In the genomic region with DNA sequence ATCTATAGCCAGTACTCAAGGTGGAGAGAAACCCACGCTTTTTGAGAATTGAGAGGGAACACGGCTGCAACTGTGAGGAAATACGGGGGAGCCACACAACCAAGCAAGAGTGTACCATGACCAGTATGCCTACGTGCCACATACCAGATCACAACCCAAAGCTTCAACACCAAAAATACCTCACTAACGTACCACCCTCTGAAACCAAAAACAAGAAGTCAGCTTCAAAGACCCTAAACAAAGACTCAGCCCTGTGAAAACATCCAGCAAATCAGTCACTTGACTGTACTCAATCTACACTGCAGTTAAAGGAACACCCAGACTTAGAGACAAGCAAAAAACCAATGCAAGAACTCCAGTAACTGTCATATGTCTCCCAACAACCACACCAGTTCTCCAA, we compare ENCODE assay signal across 1 cellular context.
TF ChIP-seq lines count a peak whose summit lies in the region.

No MANE protein-coding gene starts in this region.

TF ChIP-seq in H1, 55 proteins besides CTCF, POLR2A, EP300 and RAD21:
- TF ChIP-seq BACH1 (IDR thresholded peaks at IDR 0.05; ENCODE audit: low read length) (no peak), HDAC2 (IDR thresholded peaks at IDR 0.05; ENCODE audit: borderline replicate concordance in 1 of 2, low read depth in 2 of 2, low read length in 2 of 2) (no peak), JUN (IDR thresholded peaks at IDR 0.05; ENCODE audit: low read depth, low read length) (no peak), JUND (IDR thresholded peaks at IDR 0.05; ENCODE audit: low read length) (no peak), BRCA1 (IDR thresholded peaks at IDR 0.05; ENCODE audit: low read depth, low read length) (no peak), ATF3 (IDR thresholded peaks at IDR 0.05; ENCODE audit: insufficient read depth, low read depth, low read length) (no peak), RXRA (IDR thresholded peaks at IDR 0.05; ENCODE audit: insufficient read depth, low read depth, low read length) (no peak), MAFK (IDR thresholded peaks at IDR 0.05; ENCODE audit: low read depth, low read length) (no peak), KDM5A (IDR thresholded peaks at IDR 0.05; ENCODE audit: low read length) (no peak), FOSL1 (IDR thresholded peaks at IDR 0.05; ENCODE audit: insufficient read depth, low read depth, low read length) (no peak), EGR1 (IDR thresholded peaks at IDR 0.05; ENCODE audit: borderline replicate concordance, low read depth, low read length) (no peak), SUZ12 (IDR thresholded peaks at IDR 0.05; ENCODE audit: low read length) (no peak), GTF2F1 (IDR thresholded peaks at IDR 0.05; ENCODE audit: borderline replicate concordance, low read depth, low read length) (no peak), TEAD4 (IDR thresholded peaks at IDR 0.05; ENCODE audit: low read depth, low read length) (no peak), CREB1 (IDR thresholded peaks at IDR 0.05) (no peak)
- TF ChIP-seq, protein P1, sequence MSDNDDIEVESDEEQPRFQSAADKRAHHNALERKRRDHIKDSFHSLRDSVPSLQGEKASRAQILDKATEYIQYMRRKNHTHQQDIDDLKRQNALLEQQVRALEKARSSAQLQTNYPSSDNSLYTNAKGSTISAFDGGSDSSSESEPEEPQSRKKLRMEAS (IDR thresholded peaks at IDR 0.05) = no peak
